ENCODE assay signal across 27 cellular contexts in the genomic region with DNA sequence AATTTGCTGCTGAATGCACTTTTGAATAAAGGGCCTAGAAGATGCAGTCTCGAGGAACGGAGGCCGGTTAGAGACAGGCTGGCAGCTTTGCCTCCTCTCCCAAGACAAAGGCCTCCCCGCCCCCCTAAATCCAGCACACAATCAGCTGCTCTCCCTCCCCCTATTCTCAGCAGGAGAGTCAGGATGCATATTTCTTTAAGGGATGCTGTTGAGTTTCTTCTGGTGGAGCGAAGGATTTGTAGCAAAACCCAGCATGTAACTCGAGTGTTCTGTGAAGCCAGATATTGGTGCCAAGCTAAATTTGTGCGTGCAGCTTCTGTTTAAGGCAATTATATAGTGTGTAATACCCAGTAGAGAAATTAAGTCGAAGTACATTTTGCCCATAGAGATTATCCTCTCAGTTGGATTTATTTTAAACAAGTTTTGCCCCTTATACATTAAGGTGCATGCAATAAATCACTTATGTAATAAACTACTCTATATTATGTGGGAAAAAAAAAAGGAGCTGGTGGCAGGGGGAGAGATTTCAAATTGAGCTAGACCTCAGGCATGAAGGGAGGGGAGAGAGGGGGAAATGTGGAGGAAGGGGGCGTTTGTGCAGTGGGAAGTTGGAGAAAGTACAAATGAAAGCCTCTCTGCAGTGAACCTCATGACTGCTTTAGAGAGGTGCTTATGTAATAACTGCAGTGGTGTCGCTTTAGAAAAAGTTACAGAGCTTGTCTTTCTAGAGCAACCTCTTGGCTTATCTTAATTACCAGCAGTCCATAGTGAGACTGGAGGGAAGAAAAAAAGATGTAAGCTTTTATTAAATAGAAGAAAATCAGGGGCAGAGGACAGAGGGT.
DNase-seq lines count a peak whose midpoint lies in the region; ATAC-seq and TF ChIP-seq lines count a peak whose summit lies in the region.
"Had no signal": no experiment of that assay in that cellular context is flagged by ENCODE, and none has a peak within 500 bp of the region (broad histone marks: within the 10 kb centered on the region; RNA-seq: fewer than 3 reads in every experiment).

No MANE protein-coding gene starts in this region.

- H2AFZ ChIP-seq in GM23338 (no peak overlapping the region), hepatocyte (no peak overlapping the region), neural progenitor cell (replicated peaks) (no peak overlapping the region)

- no peak overlapping the region for H3K9ac ChIP-seq in neural progenitor cell
- H3K9ac ChIP-seq: SK-N-SH had no signal

- ATAC-seq in GM23338, result peak; percentile 95
- ATAC-seq in naive thymus-derived CD4-positive, alpha-beta T cell, result no peak
- no peak for ATAC-seq in HG03457 (IDR thresholded peaks at IDR 0.05; ENCODE audit: unreplicated experiment)
- ATAC-seq: activated CD8-positive, alpha-beta T cell treated with anti-CD3 and anti-CD28 coated beads, Interleukin-2, amount 10 ng/mL, durations not matched to agents 7 days and 5 days; gastroesophageal sphincter had no signal

- TF ChIP-seq CTCF in GM23338 (conservative IDR thresholded peaks at IDR 0.05; ENCODE audit: low read depth in 2 of 2), result no peak
- no peak for TF ChIP-seq CTCF in hepatocyte (IDR thresholded peaks at IDR 0.05; ENCODE audit: poor library complexity)
- TF ChIP-seq CTCF in neural progenitor cell (IDR thresholded peaks at IDR 0.05), result no peak

- DNase-seq in GM23338 (ENCODE audit: low spot score), result peak; percentile 65
- DNase-seq in NCI-H2227 treated with DMSO at 0.1 percent for 48 hours (lab: John Stamatoyannopoulos, UW), result peak; percentile 45
- DNase-seq in hepatocyte (ENCODE audit: low spot score), result peak; percentile 20
- peak; percentile 80 for DNase-seq in neural progenitor cell (ENCODE audit: low spot score)
- DNase-seq in naive thymus-derived CD4-positive, alpha-beta T cell, result no peak
- DNase-seq in COLO829 (ENCODE audit: low spot score), result no peak
- no peak for DNase-seq in NCI-H1930 (lab: John Stamatoyannopoulos, UW)
- DNase-seq: activated CD8-positive, alpha-beta T cell treated with anti-CD3 and anti-CD28 coated beads, Interleukin-2, amount 10 ng/mL, durations not matched to agents 7 days and 5 days; activated effector memory CD4-positive, alpha-beta T cell treated with anti-CD3 and anti-CD28 coated beads, Interleukin-2, amount 50 U/mL, for 16 hours; activated naive CD8-positive, alpha-beta T cell treated with anti-CD3 and anti-CD28 coated beads, Interleukin-2, amount 10 ng/mL, durations not matched to agents 7 days and 5 days; central memory CD4-positive, alpha-beta T cell; HFFc6; hippocampal formation; Kasumi-1; left ventricle myocardium inferior; MV-4-11; NCI-H1694 treated with DMSO at 0.1 percent for 48 hours; NCI-H226; OCI-M1; posterior cingulate gyrus; SK-N-SH; stimulated activated naive CD4-positive, alpha-beta T cell; T-helper 2 cell; testis; uterus had no signal

- no peaks in the 10 kb centered on the region for H4K20me1 ChIP-seq in GM23338 (replicated peaks; ENCODE audit: insufficient read depth)
- H4K20me1 ChIP-seq in hepatocyte (ENCODE audit: insufficient read depth, poor library complexity, severe bottlenecking), result no peaks in the 10 kb centered on the region
- H4K20me1 ChIP-seq in neural progenitor cell (ENCODE audit: low read depth), result no peaks in the 10 kb centered on the region

- POLR2A ChIA-PET in naive thymus-derived CD4-positive, alpha-beta T cell (lab: Charles Lee), result no interaction called here

- intact Hi-C loops in naive thymus-derived CD4-positive, alpha-beta T cell (cut with micrococcal nuclease), result no loop called here

- H3F3A ChIP-seq in GM23338 (replicated peaks; ENCODE audit: low read depth) (no peaks in the 10 kb centered on the region), neural progenitor cell (ENCODE audit: low read depth) (peaks cover 15% of the 10 kb centered on the region)

- CTCF ChIA-PET in naive thymus-derived CD4-positive, alpha-beta T cell (lab: Charles Lee), result no interaction called here

- no peaks in the 10 kb centered on the region for H3K9me2 ChIP-seq in GM23338 (ENCODE audit: insufficient read depth)
- no peaks in the 10 kb centered on the region for H3K9me2 ChIP-seq in hepatocyte (replicated peaks; ENCODE audit: insufficient read depth)
- H3K9me2 ChIP-seq: SK-N-SH had no signal

- H3K79me2 ChIP-seq in GM23338 (replicated peaks; ENCODE audit: insufficient read depth) (no peaks in the 10 kb centered on the region), hepatocyte (no peaks in the 10 kb centered on the region), neural progenitor cell (ENCODE audit: low read depth) (no peaks in the 10 kb centered on the region)

- H3K4me3 ChIP-seq in GM23338, result no peak overlapping the region
- H3K4me3 ChIP-seq in hepatocyte, result no peak overlapping the region
- H3K4me3 ChIP-seq in neural progenitor cell, result peak overlapping the region; percentile 11
- no peak overlapping the region for H3K4me3 ChIP-seq in naive thymus-derived CD4-positive, alpha-beta T cell (ENCODE audit: low read length)
- H3K4me3 ChIP-seq: gastroesophageal sphincter, left ventricle myocardium inferior, testis, uterus had no signal

- no peak overlapping the region for H3K4me3 Mint-ChIP-seq in GM23338
- peak overlapping the region; percentile 39 for H3K4me3 Mint-ChIP-seq in neural progenitor cell
- H3K4me3 Mint-ChIP-seq in naive thymus-derived CD4-positive, alpha-beta T cell, result no peak overlapping the region
- H3K4me3 Mint-ChIP-seq: activated CD8-positive, alpha-beta T cell treated with anti-CD3 and anti-CD28 coated beads, Interleukin-2, amount 10 ng/mL, durations not matched to agents 7 days and 5 days; activated naive CD8-positive, alpha-beta T cell treated with anti-CD3 and anti-CD28 coated beads, Interleukin-2, amount 10 ng/mL, durations not matched to agents 7 days and 5 days; HFFc6 had no signal

- peaks cover 26% of the 10 kb centered on the region for H3K4me1 Mint-ChIP-seq in GM23338
- peaks cover 33% of the 10 kb centered on the region for H3K4me1 Mint-ChIP-seq in neural progenitor cell
- peaks cover 0 to 3% (median 0%) of the 10 kb centered on the region in 7 donors for H3K4me1 Mint-ChIP-seq in naive thymus-derived CD4-positive, alpha-beta T cell
- H3K4me1 Mint-ChIP-seq: activated naive CD8-positive, alpha-beta T cell treated with anti-CD3 and anti-CD28 coated beads, Interleukin-2, amount 10 ng/mL, durations not matched to agents 7 days and 5 days had no signal

- H3K27me3 Mint-ChIP-seq in GM23338 (ENCODE audit: insufficient read depth, low read depth, poor library complexity) (peaks cover 3% of the 10 kb centered on the region), neural progenitor cell (ENCODE audit: insufficient read depth, low read depth) (peaks cover 6% of the 10 kb centered on the region)
- no peaks in the 10 kb centered on the region for H3K27me3 Mint-ChIP-seq in naive thymus-derived CD4-positive, alpha-beta T cell
- H3K27me3 Mint-ChIP-seq: activated naive CD8-positive, alpha-beta T cell treated with anti-CD3 and anti-CD28 coated beads, Interleukin-2, amount 10 ng/mL, durations not matched to agents 7 days and 5 days had no signal

- H3K36me3 ChIP-seq in GM23338 (ENCODE audit: insufficient read depth) (no peaks in the 10 kb centered on the region), hepatocyte (replicated peaks; ENCODE audit: insufficient read depth, low read depth) (no peaks in the 10 kb centered on the region), neural progenitor cell (no peaks in the 10 kb centered on the region)
- no peaks in the 10 kb centered on the region for H3K36me3 ChIP-seq in naive thymus-derived CD4-positive, alpha-beta T cell (ENCODE audit: control insufficient read depth in 2 of 3, insufficient read depth in 3 of 3, low read length in 3 of 3)
- H3K36me3 ChIP-seq: gastroesophageal sphincter, left ventricle myocardium inferior, uterus had no signal

- 55% methylated on average over 10 of the region's 10 CpGs for WGBS in hepatocyte (ENCODE audit: low lambda C conversion rate, missing lambda C conversion rate)

- peak overlapping the region; percentile 65 for H3K4me2 ChIP-seq in GM23338
- H3K4me2 ChIP-seq in hepatocyte, result no peak overlapping the region
- H3K4me2 ChIP-seq in neural progenitor cell, result peak overlapping the region; percentile 76
- H3K4me2 ChIP-seq: SK-N-SH had no signal

- H3K9me3 Mint-ChIP-seq in GM23338, result peaks cover 3% of the 10 kb centered on the region; the same call in 2 of the 3 replicates
- H3K9me3 Mint-ChIP-seq in neural progenitor cell, result peaks cover 3% of the 10 kb centered on the region
- H3K9me3 Mint-ChIP-seq in naive thymus-derived CD4-positive, alpha-beta T cell, result peaks cover 0 to 4% (median 0%) of the 10 kb centered on the region in 11 donors

- H3K27ac Mint-ChIP-seq in GM23338 (no peak overlapping the region), neural progenitor cell (peak overlapping the region; percentile 76)
- H3K27ac Mint-ChIP-seq in naive thymus-derived CD4-positive, alpha-beta T cell, result no peak overlapping the region
- H3K27ac Mint-ChIP-seq: activated CD8-positive, alpha-beta T cell treated with anti-CD3 and anti-CD28 coated beads, Interleukin-2, amount 10 ng/mL, durations not matched to agents 7 days and 5 days; activated naive CD8-positive, alpha-beta T cell treated with anti-CD3 and anti-CD28 coated beads, Interleukin-2, amount 10 ng/mL, durations not matched to agents 7 days and 5 days; HFFc6 had no signal

- H3K4me1 ChIP-seq in GM23338 (ENCODE audit: insufficient read depth) (peaks cover 16% of the 10 kb centered on the region), hepatocyte (ENCODE audit: insufficient read depth) (no peaks in the 10 kb centered on the region), neural progenitor cell (peaks cover 21% of the 10 kb centered on the region)
- H3K4me1 ChIP-seq in naive thymus-derived CD4-positive, alpha-beta T cell (ENCODE audit: control insufficient read depth in 2 of 2, insufficient read depth in 2 of 2, low read length in 2 of 2), result no peaks in the 10 kb centered on the region
- H3K4me1 ChIP-seq: gastroesophageal sphincter, left ventricle myocardium inferior, testis, uterus had no signal

- H3K9me3 ChIP-seq in hepatocyte (ENCODE audit: low read depth) (no peaks in the 10 kb centered on the region), neural progenitor cell (ENCODE audit: low read depth) (no peaks in the 10 kb centered on the region)
- no peaks in the 10 kb centered on the region for H3K9me3 ChIP-seq in naive thymus-derived CD4-positive, alpha-beta T cell (ENCODE audit: control insufficient read depth in 2 of 3, low read length in 3 of 3)
- H3K9me3 ChIP-seq: gastroesophageal sphincter, left ventricle myocardium inferior, SK-N-SH, testis, uterus had no signal

- H3K27me3 ChIP-seq in GM23338 (ENCODE audit: insufficient read depth) (no peaks in the 10 kb centered on the region), hepatocyte (no peaks in the 10 kb centered on the region), neural progenitor cell (no peaks in the 10 kb centered on the region)
- no peaks in the 10 kb centered on the region for H3K27me3 ChIP-seq in naive thymus-derived CD4-positive, alpha-beta T cell (ENCODE audit: control insufficient read depth in 2 of 2, insufficient read depth in 2 of 2, low read length in 2 of 2)
- H3K27me3 ChIP-seq: gastroesophageal sphincter, testis, uterus had no signal

- H3K27ac ChIP-seq in GM23338 (ENCODE audit: low read depth) (no peak overlapping the region), hepatocyte (no peak overlapping the region), neural progenitor cell (peak overlapping the region; percentile 36)
- H3K27ac ChIP-seq in naive thymus-derived CD4-positive, alpha-beta T cell (ENCODE audit: low read depth, low read length), result no peak overlapping the region
- H3K27ac ChIP-seq: gastroesophageal sphincter, left ventricle myocardium inferior, testis, uterus had no signal

- H3K36me3 Mint-ChIP-seq in GM23338 (ENCODE audit: low read depth) (no peaks in the 10 kb centered on the region), neural progenitor cell (peaks cover 5% of the 10 kb centered on the region)
- peaks cover 0 to 11% (median 0%) of the 10 kb centered on the region in 5 donors for H3K36me3 Mint-ChIP-seq in naive thymus-derived CD4-positive, alpha-beta T cell
- H3K36me3 Mint-ChIP-seq: activated naive CD8-positive, alpha-beta T cell treated with anti-CD3 and anti-CD28 coated beads, Interleukin-2, amount 10 ng/mL, durations not matched to agents 7 days and 5 days had no signal

Comparison
In these comparisons a context has a peak if more than half of its experiments do, and no peak if none do; other contexts are left out.
1. DNase-seq: peak in GM23338 (single experiment), NCI-H2227 treated with DMSO at 0.1 percent for 48 hours (single experiment), hepatocyte (single experiment) and neural progenitor cell (single experiment); none in naive thymus-derived CD4-positive, alpha-beta T cell (0 of 9), COLO829 (single experiment) and NCI-H1930 (0 of 2).